ENCODE assay signal across 8 cellular contexts in the genomic region with DNA sequence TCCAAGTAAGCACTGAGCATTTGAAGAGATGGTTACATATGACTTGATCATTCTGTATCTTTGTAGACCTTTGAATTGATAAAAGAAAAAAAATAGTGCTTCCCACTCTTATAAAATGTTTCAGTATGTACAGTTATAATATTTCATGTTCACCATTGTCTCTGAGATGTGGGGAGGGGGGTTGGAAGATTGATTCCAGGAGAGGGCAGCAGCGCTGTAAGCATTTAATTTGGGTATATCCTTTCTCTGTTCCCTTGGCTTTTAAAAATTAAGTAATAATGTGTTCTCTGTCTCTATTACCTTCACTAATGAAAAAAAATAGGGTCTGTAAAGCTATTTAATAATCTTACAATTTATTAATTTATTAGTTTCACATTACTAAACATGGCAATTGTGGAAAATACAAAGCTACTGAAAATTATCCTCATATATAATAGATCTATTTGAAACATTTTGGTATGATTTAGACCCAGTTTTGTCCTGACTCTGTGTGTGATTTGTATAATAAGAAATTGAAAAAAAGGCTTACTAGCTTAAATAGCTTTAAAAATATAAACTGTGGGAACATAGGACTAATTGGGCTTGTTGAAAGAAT.
A peak's percentile ranks its signal among the peaks of the same experiment; 100 is the strongest.
DNase-seq lines count a peak whose midpoint lies in the region; ATAC-seq and TF ChIP-seq lines count a peak whose summit lies in the region.

No MANE protein-coding gene starts in this region.

- H3K9ac ChIP-seq in GM23248, result no peak overlapping the region
- no peak overlapping the region for H3K9ac ChIP-seq in OCI-LY1 (ENCODE audit: low read length)
- no peak overlapping the region for H3K9ac ChIP-seq in neuronal stem cell (ENCODE audit: low read depth, low read length, poor library complexity)

- H2BK5ac ChIP-seq in neuronal stem cell (ENCODE audit: low read length), result no peak overlapping the region

- no peak overlapping the region for H4K8ac ChIP-seq in neuronal stem cell (ENCODE audit: low read depth, low read length)

- no peak for ATAC-seq in GM18873 (IDR thresholded peaks at IDR 0.05; ENCODE audit: low FRiP score, unreplicated experiment)

- no peaks in the 10 kb centered on the region for H3K36me3 ChIP-seq in GM23248 (ENCODE audit: low read depth)
- no peaks in the 10 kb centered on the region for H3K36me3 ChIP-seq in OCI-LY1 (ENCODE audit: insufficient read depth, low read length)
- no peaks in the 10 kb centered on the region for H3K36me3 ChIP-seq in neuronal stem cell (replicated peaks in 1 of 2; ENCODE audit: control insufficient read depth in 2 of 2, insufficient read depth in 2 of 2, low read length in 2 of 2)

- H3K18ac ChIP-seq in neuronal stem cell (ENCODE audit: low read length), result no peak overlapping the region

- no peak overlapping the region for H2BK15ac ChIP-seq in neuronal stem cell (ENCODE audit: low read length)

- no peaks in the 10 kb centered on the region for H4K20me1 ChIP-seq in GM23248 (ENCODE audit: insufficient read depth)
- H4K20me1 ChIP-seq in OCI-LY1 (ENCODE audit: insufficient read depth, low read length), result no peaks in the 10 kb centered on the region

- H2BK12ac ChIP-seq in neuronal stem cell (ENCODE audit: low read length), result no peak overlapping the region

- H3K9me3 ChIP-seq in GM23248 (ENCODE audit: low read depth), result no peaks in the 10 kb centered on the region
- no peaks in the 10 kb centered on the region for H3K9me3 ChIP-seq in OCI-LY1 (ENCODE audit: low read length)
- H3K9me3 ChIP-seq in neuronal stem cell (replicated peaks in 1 of 2; ENCODE audit: control insufficient read depth in 2 of 2, insufficient read depth in 1 of 2, low read depth in 1 of 2, low read length in 2 of 2), result no peaks in the 10 kb centered on the region

- POLR2A ChIA-PET in AG04449 (lab: Yijun Ruan, JAX), result interaction anchor here (0.9 kb wide), 1 partner anchor 713 kb away, joined by 3 read pairs; no protein-coding TSS in a partner anchor

- in situ Hi-C loops in GM23248 (cut with MboI), result loop anchor here (10.0 kb wide), 1 partner anchor 709 kb away; no protein-coding TSS in a partner anchor

- CTCF ChIA-PET in AG04449 (lab: Yijun Ruan, JAX), result interaction anchor here (0.8 to 7.0 kb wide), 4 partner anchors 8 to 718 kb away, joined by 3 to 45 read pairs (median 6); a partner anchor contains a TSS

- H3K4ac ChIP-seq in neuronal stem cell (ENCODE audit: low read length), result no peak overlapping the region

- no peak overlapping the region for H2BK120ac ChIP-seq in neuronal stem cell (ENCODE audit: low read depth, low read length)

- H3K27ac ChIP-seq in GM23248 (no peak overlapping the region), OCI-LY1 (ENCODE audit: low read depth, low read length, poor library complexity, severe bottlenecking) (no peak overlapping the region), neuronal stem cell (replicated peaks; ENCODE audit: low read length) (no peak overlapping the region)

- peaks cover 30% of the 10 kb centered on the region for H3F3A ChIP-seq in GM23248 (ENCODE audit: insufficient read depth)
- no peaks in the 10 kb centered on the region for H3F3A ChIP-seq in OCI-LY1 (ENCODE audit: insufficient read depth, low read length)

- TF ChIP-seq CTCF in AG04449 (IDR thresholded peaks at IDR 0.05; ENCODE audit: insufficient read depth, low read length, missing control alignments) (peak; percentile 25), OCI-LY1 (IDR thresholded peaks at IDR 0.05; ENCODE audit: low read length) (peak; percentile 30; the same call in 1 of the 2 replicates), fibroblast of the aortic adventitia (IDR thresholded peaks at IDR 0.05; ENCODE audit: insufficient read depth, low read length) (peak; percentile 61)

- H3K4me1 ChIP-seq in GM23248 (ENCODE audit: insufficient read depth) (peaks cover 30% of the 10 kb centered on the region), OCI-LY1 (ENCODE audit: insufficient read depth, low read length, severe bottlenecking) (no peaks in the 10 kb centered on the region), neuronal stem cell (ENCODE audit: control insufficient read depth in 2 of 2, insufficient read depth in 1 of 2, low read depth in 1 of 2, low read length in 2 of 2) (peaks cover 4 to 14% of the 10 kb centered on the region in 2 donors)

- no peaks in the 10 kb centered on the region for H3K9me2 ChIP-seq in GM23248 (ENCODE audit: insufficient read depth)
- no peaks in the 10 kb centered on the region for H3K9me2 ChIP-seq in OCI-LY1 (ENCODE audit: low read depth, low read length)

- 95 to 100% methylated on average over 1 of the region's 1 CpG for WGBS in GM23248 (ENCODE audit: low coverage in 1 of 2, low lambda C conversion rate in 2 of 2, missing lambda C conversion rate in 2 of 2), 2 experiments
- no CpG with 5 or more reads among the region's 1 CpG for WGBS in neuronal stem cell (ENCODE audit: extremely low coverage in 2 of 2, insufficient read length in 2 of 2, insufficient replicate concordance in 1 of 2), 2 donors

- no peaks in the 10 kb centered on the region for H3K79me1 ChIP-seq in neuronal stem cell (ENCODE audit: low read depth, low read length)

- H3K4me2 ChIP-seq in GM23248 (ENCODE audit: unreplicated experiment), result peak overlapping the region; percentile 50
- H3K4me2 ChIP-seq in OCI-LY1 (ENCODE audit: low read length), result no peak overlapping the region
- no peak overlapping the region for H3K4me2 ChIP-seq in neuronal stem cell (ENCODE audit: insufficient read depth, low read length, poor library complexity, severe bottlenecking)

- DNase-seq in AG04449 (ENCODE audit: low read depth, low spot score) (no peak), GM23248 (peak; percentile 38), fibroblast of the aortic adventitia (ENCODE audit: low read depth) (peak; percentile 71), mesenteric fat pad (ENCODE audit: low spot score) (no peak), neuronal stem cell (ENCODE audit: low spot score) (no peak)
- no peak for DNase-seq in activated CD4-positive, alpha-beta T cell treated with anti-CD3 and anti-CD28 coated beads for 48 hours

- no peak overlapping the region for H3K14ac ChIP-seq in neuronal stem cell (ENCODE audit: low read length)

- no peak overlapping the region for H4K91ac ChIP-seq in neuronal stem cell (ENCODE audit: low read depth, low read length, poor library complexity)

- no peaks in the 10 kb centered on the region for H3K27me3 ChIP-seq in GM23248 (replicated peaks; ENCODE audit: insufficient read depth)
- no peaks in the 10 kb centered on the region for H3K27me3 ChIP-seq in OCI-LY1 (ENCODE audit: insufficient read depth, low read length)
- H3K27me3 ChIP-seq in neuronal stem cell (ENCODE audit: control insufficient read depth in 3 of 3, insufficient read depth in 3 of 3, low read depth in 1 of 3, low read length in 3 of 3), result no peaks in the 10 kb centered on the region

- H2AK5ac ChIP-seq in neuronal stem cell (ENCODE audit: low read depth, low read length), result no peak overlapping the region

- H3K79me2 ChIP-seq in GM23248 (ENCODE audit: insufficient read depth), result no peaks in the 10 kb centered on the region
- H3K79me2 ChIP-seq in OCI-LY1 (ENCODE audit: insufficient read depth, low read length), result no peaks in the 10 kb centered on the region

- H2AFZ ChIP-seq in GM23248, result no peak overlapping the region
- H2AFZ ChIP-seq in OCI-LY1 (ENCODE audit: low read length), result no peak overlapping the region
- H2AFZ ChIP-seq in neuronal stem cell (ENCODE audit: low read length), result no peak overlapping the region

- no peak overlapping the region for H3K23ac ChIP-seq in neuronal stem cell (ENCODE audit: low read depth, low read length, poor library complexity)

- H3K4me3 ChIP-seq in AG04449 (ENCODE audit: low read depth, low read length), result no peak overlapping the region
- no peak overlapping the region for H3K4me3 ChIP-seq in GM23248
- H3K4me3 ChIP-seq in OCI-LY1 (ENCODE audit: low read depth, low read length, poor library complexity, severe bottlenecking), result no peak overlapping the region
- no peak overlapping the region for H3K4me3 ChIP-seq in fibroblast of the aortic adventitia (ENCODE audit: low read depth, low read length)
- H3K4me3 ChIP-seq in neuronal stem cell (ENCODE audit: low read length in 2 of 2), result no peak overlapping the region

Comparison
In these comparisons a context has a peak if more than half of its experiments do, and no peak if none do; other contexts are left out.
1. DNase-seq: peak in GM23248 (single experiment) and fibroblast of the aortic adventitia (single experiment); none in AG04449 (single experiment), mesenteric fat pad (single experiment), neuronal stem cell (single experiment) and activated CD4-positive, alpha-beta T cell treated with anti-CD3 and anti-CD28 coated beads for 48 hours (single experiment).
2. Peak in every context shown above with its lines, with median percentiles within 50 percentile points of each other: CTCF ChIP-seq.